ENCODE assay signal across 9 cellular contexts in the genomic region with DNA sequence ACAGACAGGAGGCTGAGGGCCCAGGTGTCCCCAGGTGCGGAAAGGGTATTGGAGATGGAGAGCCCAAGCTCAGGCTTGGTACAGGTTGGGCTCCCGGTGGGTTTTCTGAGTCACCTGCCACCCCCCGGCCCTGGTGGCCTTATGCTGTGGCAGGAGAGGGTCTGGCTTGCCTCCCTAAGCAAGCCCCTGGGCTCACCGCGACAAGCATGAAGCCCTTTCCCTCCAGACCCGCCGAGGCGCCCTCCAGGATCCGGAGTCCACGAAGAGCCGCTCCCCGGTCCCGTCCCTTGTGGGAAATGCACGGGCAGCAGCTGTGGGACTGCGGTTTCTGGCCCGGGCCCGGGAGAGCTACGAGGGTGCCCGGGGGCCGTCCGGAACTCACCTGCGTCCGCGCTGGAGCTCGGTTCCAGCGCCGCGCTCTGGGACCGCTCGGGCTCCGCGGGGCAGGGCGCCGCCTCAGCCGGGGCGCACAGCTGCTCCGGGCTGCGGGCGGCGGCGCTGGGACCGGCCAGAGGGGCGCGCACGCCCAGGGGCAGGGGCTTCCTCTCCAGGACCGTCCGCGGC. TPM values are rescaled to one million over a fixed set of nuclear protein-coding genes. Genes with fewer than 3 reads are reported as not detected.
A peak's percentile ranks its signal among the peaks of the same experiment; 100 is the strongest.
DNase-seq lines count a peak whose midpoint lies in the region; ATAC-seq and TF ChIP-seq lines count a peak whose summit lies in the region.
"Had no signal": no experiment of that assay in that cellular context is flagged by ENCODE, and none has a peak within 500 bp of the region (broad histone marks: within the 10 kb centered on the region; RNA-seq: fewer than 3 reads in every experiment).

No MANE protein-coding gene starts in this region.

- intact Hi-C loops in A673 (cut with micrococcal nuclease; ENCODE audit: unreplicated experiment) (no loop called here), head of caudate nucleus (cut with DNase I) (loop anchor here (10.0 kb wide), 1 partner anchor 285 kb away; no protein-coding TSS in a partner anchor)

- TF ChIP-seq CTCF in A673 (conservative IDR thresholded peaks at IDR 0.05; ENCODE audit: low read depth, low read length) (no peak), fibroblast of the aortic adventitia (IDR thresholded peaks at IDR 0.05; ENCODE audit: insufficient read depth, low read length) (no peak)

- DNase-seq in A673 (ENCODE audit: low spot score), result no peak
- no peak for DNase-seq in NT2/D1 (ENCODE audit: low read depth, low spot score)
- no peak for DNase-seq in fibroblast of the aortic adventitia (ENCODE audit: low read depth)
- DNase-seq in KBM-7, result no peak
- no peak for DNase-seq in head of caudate nucleus
- DNase-seq in stimulated activated naive CD4-positive, alpha-beta T cell (lab: John Stamatoyannopoulos, UW), result no peak
- no peak for DNase-seq in pons (ENCODE audit: low spot score)

- H3K36me3 ChIP-seq in A673 (ENCODE audit: insufficient read depth, low read length, poor library complexity, severe bottlenecking), result peaks cover 7% of the 10 kb centered on the region
- H3K36me3 ChIP-seq in NT2/D1 (ENCODE audit: insufficient read depth, insufficient read length, low read length), result peaks cover 20% of the 10 kb centered on the region
- H3K36me3 ChIP-seq: heart right ventricle had no signal

- no TSS peak for BruUV-seq in A673 (replicated peaks; lab: Mats Ljungman, UMichigan)

- in situ Hi-C loops in KBM-7 (cut with MboI; ENCODE audit: low pct_unique_long_range_greater_than_20kb, low sequenced_read_pairs), result no loop called here

- POLR2A ChIA-PET in A673 (lab: Charles Lee; ENCODE audit: low non-redundant PET), result interaction anchor here (0.7 kb wide), 1 partner anchor 17 kb away, joined by 7 read pairs; the partner anchor contains the start of gene MAN1B1

- peak; percentile 14 for ATAC-seq in GM19328 (IDR thresholded peaks at IDR 0.05; ENCODE audit: unreplicated experiment)

- H3K9ac ChIP-seq in NT2/D1 (ENCODE audit: insufficient read length, low read depth), result peak overlapping the region; percentile 90

- no peaks in the 10 kb centered on the region for H3K9me3 ChIP-seq in A673 (ENCODE audit: low read depth, low read length, poor library complexity, severe bottlenecking)
- no peaks in the 10 kb centered on the region for H3K9me3 ChIP-seq in NT2/D1 (ENCODE audit: insufficient read depth, low read length)
- H3K9me3 ChIP-seq: heart right ventricle had no signal

- H3K4me3 ChIP-seq in A673 (ENCODE audit: low read depth, low read length, poor library complexity, severe bottlenecking) (peak overlapping the region; percentile 61), NT2/D1 (ENCODE audit: insufficient read length, low read depth) (peak overlapping the region; percentile 71), fibroblast of the aortic adventitia (ENCODE audit: low read depth, low read length) (peak overlapping the region; percentile 17)

- CTCF ChIA-PET in A673 (lab: Charles Lee), result interaction anchor here (0.6 to 1.8 kb wide), 4 partner anchors 17 to 369 kb away, joined by 3 to 4 read pairs (median 4); no protein-coding TSS in a partner anchor

- H3K27me3 ChIP-seq in A673 (replicated peaks; ENCODE audit: insufficient read depth, low read depth, low read length, poor library complexity) (no peaks in the 10 kb centered on the region), NT2/D1 (ENCODE audit: insufficient read depth, insufficient read length) (peaks cover 15% of the 10 kb centered on the region)

- peak overlapping the region; percentile 68 for H3K27ac ChIP-seq in A673 (ENCODE audit: low read depth, low read length, poor library complexity, severe bottlenecking)

- peaks cover 15% of the 10 kb centered on the region for H3K4me1 ChIP-seq in A673 (ENCODE audit: insufficient read depth, low read length, poor library complexity, severe bottlenecking)
- H3K4me1 ChIP-seq in NT2/D1 (ENCODE audit: insufficient read depth, insufficient read length), result peaks cover 27% of the 10 kb centered on the region

RNA-seq across cellular contexts. Expression of gene SAPCD2, which starts 0.8 kb away (rescaled TPM):
- total RNA-seq in A673 (2021), result 30.6 and 33.7 TPM in 2 replicates
- total RNA-seq in fibroblast of the aortic adventitia (ENCODE audit: low replicate concordance), result 0.41 and 1.5 TPM in 2 replicates

RNA-seq across cellular contexts. Expression of gene UAP1L1, which starts 7.7 kb away (rescaled TPM):
- total RNA-seq in A673 (2021), result 11.2 and 13.0 TPM in 2 replicates
- total RNA-seq in fibroblast of the aortic adventitia (ENCODE audit: low replicate concordance), result 12.7 and 17.7 TPM in 2 replicates

RNA-seq across cellular contexts. Expression of gene ENTPD2, which starts 15.7 kb away (rescaled TPM):
- not detected in 2 replicates for total RNA-seq in A673 (2021)
- total RNA-seq in fibroblast of the aortic adventitia (ENCODE audit: low replicate concordance), result 0.09 TPM in 1 of 2 replicates, not detected in the other

RNA-seq across cellular contexts. Expression of gene MAN1B1, which starts 17.2 kb away (rescaled TPM):
- total RNA-seq in A673 (2021), result 48.6 and 54.9 TPM in 2 replicates
- total RNA-seq in fibroblast of the aortic adventitia (ENCODE audit: low replicate concordance), result 50.8 and 103 TPM in 2 replicates

RNA-seq across cellular contexts. Expression of gene NPDC1, which starts 23.6 kb away (rescaled TPM):
- total RNA-seq in A673 (2021) (73.9 and 81.4 TPM in 2 replicates), fibroblast of the aortic adventitia (ENCODE audit: low replicate concordance) (23.8 and 31.6 TPM in 2 replicates)

Comparison
In these comparisons a context has a peak if more than half of its experiments do, and no peak if none do; other contexts are left out.
1. H3K4me3 ChIP-seq: peak in every context shown above with its lines; median percentile 71 in NT2/D1; 61 in A673; 17 in fibroblast of the aortic adventitia.
2. RNA of gene SAPCD2, which starts 0.8 kb away (total RNA-seq): 30.6 to 33.7 TPM in A673; 0.41 to 1.5 TPM in fibroblast of the aortic adventitia; every median in the first group is over 10 times any median in the second.